Comparison of ENCODE assay signal across 13 cellular contexts in the genomic region with DNA sequence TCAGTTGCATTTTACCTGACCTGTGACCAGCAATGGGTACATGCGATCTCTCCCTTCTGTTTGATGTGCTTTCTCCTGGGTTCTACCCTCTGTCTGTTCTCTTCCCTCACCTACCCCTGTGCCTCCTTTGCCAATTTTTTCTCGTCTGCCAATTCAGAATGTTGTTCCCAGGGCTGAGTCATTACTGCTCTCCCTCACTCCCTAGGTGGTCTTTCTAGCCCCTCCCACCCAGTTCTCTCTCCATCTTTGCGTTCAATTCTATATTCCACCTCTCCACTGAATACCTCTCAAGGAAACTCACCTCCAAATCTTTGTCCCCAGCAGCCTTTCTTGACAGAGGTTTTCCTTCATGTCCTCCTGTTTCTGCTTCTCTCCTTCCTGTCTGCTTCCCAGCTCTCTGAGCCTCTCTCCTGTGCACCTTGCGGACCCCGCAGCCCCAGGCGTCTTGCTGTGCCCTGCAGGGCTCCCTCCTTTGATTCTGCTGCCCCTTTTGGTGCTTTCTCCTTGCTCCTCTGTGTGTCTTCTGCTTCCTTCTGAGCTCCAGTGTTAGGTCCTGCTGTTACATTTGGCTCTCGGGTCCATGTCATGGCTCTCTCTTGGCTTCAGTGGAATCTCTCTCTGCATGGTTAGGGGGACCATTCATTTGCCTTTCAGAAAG.
"Had no signal": no experiment of that assay in that cellular context is flagged by ENCODE, and none has a peak within 500 bp of the region (broad histone marks: within the 10 kb centered on the region; RNA-seq: fewer than 3 reads in every experiment).

No MANE protein-coding gene starts in this region.

- H3K4me3 ChIP-seq: left ventricle myocardium inferior, ovary, sigmoid colon had no signal

- H3K36me3 ChIP-seq: left ventricle myocardium inferior, ovary, sigmoid colon had no signal

- H3K27me3 ChIP-seq: ovary, sigmoid colon had no signal

- H3K9me3 Mint-ChIP-seq: activated naive CD8-positive, alpha-beta T cell treated with anti-CD3 and anti-CD28 coated beads, Interleukin-2, amount 10 ng/mL, durations not matched to agents 7 days and 5 days; activated T-helper 1 cell treated with anti-CD3 and anti-CD28 coated beads, Interleukin-12 subunit alpha, Interleukin-12 subunit beta, Interleukin-2, Interleukin-4 antibody, amounts not matched to agents 30 ng/mL and 10 ng/mL and 1 ng/mL, durations not matched to agents 14 hours and 24 hours and 36 hours; nephron progenitor cell; stimulated activated effector memory CD8-positive, alpha-beta T cell treated with anti-CD3 and anti-CD28 coated beads, Interleukin-12 subunit alpha, Interleukin-12 subunit beta, amount 100 ng/mL, for 72 hours had no signal

- H3K36me3 Mint-ChIP-seq: activated naive CD8-positive, alpha-beta T cell treated with anti-CD3 and anti-CD28 coated beads, Interleukin-2, amount 10 ng/mL, durations not matched to agents 7 days and 5 days; stimulated activated effector memory CD8-positive, alpha-beta T cell treated with anti-CD3 and anti-CD28 coated beads, Interleukin-12 subunit alpha, Interleukin-12 subunit beta, amount 100 ng/mL, for 72 hours had no signal

- DNase-seq: activated CD4-positive, alpha-beta T cell treated with anti-CD3 and anti-CD28 coated beads, Interleukin-2, amount 50 U/mL, for 1 hour; activated naive CD4-positive, alpha-beta T cell; activated naive CD8-positive, alpha-beta T cell treated with anti-CD3 and anti-CD28 coated beads, Interleukin-2, amount 10 ng/mL, durations not matched to agents 7 days and 5 days; erythroblast; hippocampal formation; left ventricle myocardium inferior; nephron progenitor cell; ovary; sigmoid colon; stimulated activated CD4-positive, alpha-beta T cell treated with anti-CD3 and anti-CD28 coated beads, Interleukin-1b, Interleukin-23, amount 100 ng/mL, for 48 hours; SW 1271 had no signal

- H3K4me3 Mint-ChIP-seq: activated naive CD8-positive, alpha-beta T cell treated with anti-CD3 and anti-CD28 coated beads, Interleukin-2, amount 10 ng/mL, durations not matched to agents 7 days and 5 days; activated T-helper 1 cell treated with anti-CD3 and anti-CD28 coated beads, Interleukin-12 subunit alpha, Interleukin-12 subunit beta, Interleukin-2, Interleukin-4 antibody, amounts not matched to agents 30 ng/mL and 10 ng/mL and 1 ng/mL, durations not matched to agents 14 hours and 24 hours and 36 hours; nephron progenitor cell; stimulated activated effector memory CD8-positive, alpha-beta T cell treated with anti-CD3 and anti-CD28 coated beads, Interleukin-12 subunit alpha, Interleukin-12 subunit beta, amount 100 ng/mL, for 72 hours had no signal

- H3K27ac ChIP-seq: left ventricle myocardium inferior, sigmoid colon had no signal

- H3K27ac Mint-ChIP-seq: activated naive CD8-positive, alpha-beta T cell treated with anti-CD3 and anti-CD28 coated beads, Interleukin-2, amount 10 ng/mL, durations not matched to agents 7 days and 5 days; activated T-helper 1 cell treated with anti-CD3 and anti-CD28 coated beads, Interleukin-12 subunit alpha, Interleukin-12 subunit beta, Interleukin-2, Interleukin-4 antibody, amounts not matched to agents 30 ng/mL and 10 ng/mL and 1 ng/mL, durations not matched to agents 14 hours and 24 hours and 36 hours; nephron progenitor cell; stimulated activated effector memory CD8-positive, alpha-beta T cell treated with anti-CD3 and anti-CD28 coated beads, Interleukin-12 subunit alpha, Interleukin-12 subunit beta, amount 100 ng/mL, for 72 hours had no signal

- H3K9me3 ChIP-seq: left ventricle myocardium inferior, ovary, sigmoid colon had no signal

- ATAC-seq: stimulated activated effector memory CD8-positive, alpha-beta T cell treated with anti-CD3 and anti-CD28 coated beads, Interleukin-12 subunit alpha, Interleukin-12 subunit beta, amount 100 ng/mL, for 72 hours had no signal
